ENCODE assay signal across 1 cellular context in genomic region chr6:148447521-148448230, GRCh38.
TF ChIP-seq lines count a peak whose summit lies in the region.

No MANE protein-coding gene starts in this region.

TF ChIP-seq in GM23338, 12 proteins besides CTCF, POLR2A, EP300 and RAD21 (continued from another document):
- TF ChIP-seq ZNF462 (CRISPR knock-in tag; IDR thresholded peaks at IDR 0.05), result no peak
